Comparison of ENCODE assay signal across 2 cellular contexts in the genomic region with DNA sequence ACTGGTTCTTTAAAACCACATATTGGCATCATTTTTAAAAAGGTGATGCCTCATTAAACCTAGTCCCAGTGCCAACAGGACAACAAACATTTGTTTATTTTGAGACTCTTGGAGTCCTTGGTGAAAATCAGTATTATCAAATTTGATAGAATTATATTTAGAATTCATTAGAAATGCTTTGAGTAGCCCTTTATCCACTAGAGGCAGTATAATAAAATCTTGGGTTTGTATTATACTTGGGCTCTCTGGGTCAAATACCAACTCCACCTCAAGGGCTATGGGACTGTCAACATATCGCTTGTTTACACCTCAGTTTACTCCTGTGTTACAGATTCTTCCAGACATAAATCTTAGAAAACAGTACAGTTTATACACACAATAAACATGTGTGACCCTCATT.
TF ChIP-seq lines count a peak whose summit lies in the region.

No MANE protein-coding gene starts in this region.

TF ChIP-seq in SK-N-SH, 30 proteins besides CTCF, POLR2A, EP300 and RAD21 (continued from another document):
- TF ChIP-seq, protein P1, sequence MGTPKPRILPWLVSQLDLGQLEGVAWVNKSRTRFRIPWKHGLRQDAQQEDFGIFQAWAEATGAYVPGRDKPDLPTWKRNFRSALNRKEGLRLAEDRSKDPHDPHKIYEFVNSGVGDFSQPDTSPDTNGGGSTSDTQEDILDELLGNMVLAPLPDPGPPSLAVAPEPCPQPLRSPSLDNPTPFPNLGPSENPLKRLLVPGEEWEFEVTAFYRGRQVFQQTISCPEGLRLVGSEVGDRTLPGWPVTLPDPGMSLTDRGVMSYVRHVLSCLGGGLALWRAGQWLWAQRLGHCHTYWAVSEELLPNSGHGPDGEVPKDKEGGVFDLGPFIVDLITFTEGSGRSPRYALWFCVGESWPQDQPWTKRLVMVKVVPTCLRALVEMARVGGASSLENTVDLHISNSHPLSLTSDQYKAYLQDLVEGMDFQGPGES (IDR thresholded peaks at IDR 0.05; ENCODE audit: low read depth, low read length), result no peak
- TF ChIP-seq TCF12 (IDR thresholded peaks at IDR 0.05), result no peak
- TF ChIP-seq, protein P2, sequence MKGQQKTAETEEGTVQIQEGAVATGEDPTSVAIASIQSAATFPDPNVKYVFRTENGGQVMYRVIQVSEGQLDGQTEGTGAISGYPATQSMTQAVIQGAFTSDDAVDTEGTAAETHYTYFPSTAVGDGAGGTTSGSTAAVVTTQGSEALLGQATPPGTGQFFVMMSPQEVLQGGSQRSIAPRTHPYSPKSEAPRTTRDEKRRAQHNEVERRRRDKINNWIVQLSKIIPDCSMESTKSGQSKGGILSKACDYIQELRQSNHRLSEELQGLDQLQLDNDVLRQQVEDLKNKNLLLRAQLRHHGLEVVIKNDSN (IDR thresholded peaks at IDR 0.05; ENCODE audit: borderline replicate concordance, low read depth), result no peak
- TF ChIP-seq RCOR1 (IDR thresholded peaks at IDR 0.05; ENCODE audit: low read length), result no peak
- no peak for TF ChIP-seq YY1 (IDR thresholded peaks at IDR 0.05; ENCODE audit: low read depth)
- TF ChIP-seq TEAD4 (IDR thresholded peaks at IDR 0.05; ENCODE audit: borderline replicate concordance, insufficient read depth), result no peak
- no peak for TF ChIP-seq FOSL2 (IDR thresholded peaks at IDR 0.05; ENCODE audit: borderline replicate concordance, low read depth)
- TF ChIP-seq, protein P3, sequence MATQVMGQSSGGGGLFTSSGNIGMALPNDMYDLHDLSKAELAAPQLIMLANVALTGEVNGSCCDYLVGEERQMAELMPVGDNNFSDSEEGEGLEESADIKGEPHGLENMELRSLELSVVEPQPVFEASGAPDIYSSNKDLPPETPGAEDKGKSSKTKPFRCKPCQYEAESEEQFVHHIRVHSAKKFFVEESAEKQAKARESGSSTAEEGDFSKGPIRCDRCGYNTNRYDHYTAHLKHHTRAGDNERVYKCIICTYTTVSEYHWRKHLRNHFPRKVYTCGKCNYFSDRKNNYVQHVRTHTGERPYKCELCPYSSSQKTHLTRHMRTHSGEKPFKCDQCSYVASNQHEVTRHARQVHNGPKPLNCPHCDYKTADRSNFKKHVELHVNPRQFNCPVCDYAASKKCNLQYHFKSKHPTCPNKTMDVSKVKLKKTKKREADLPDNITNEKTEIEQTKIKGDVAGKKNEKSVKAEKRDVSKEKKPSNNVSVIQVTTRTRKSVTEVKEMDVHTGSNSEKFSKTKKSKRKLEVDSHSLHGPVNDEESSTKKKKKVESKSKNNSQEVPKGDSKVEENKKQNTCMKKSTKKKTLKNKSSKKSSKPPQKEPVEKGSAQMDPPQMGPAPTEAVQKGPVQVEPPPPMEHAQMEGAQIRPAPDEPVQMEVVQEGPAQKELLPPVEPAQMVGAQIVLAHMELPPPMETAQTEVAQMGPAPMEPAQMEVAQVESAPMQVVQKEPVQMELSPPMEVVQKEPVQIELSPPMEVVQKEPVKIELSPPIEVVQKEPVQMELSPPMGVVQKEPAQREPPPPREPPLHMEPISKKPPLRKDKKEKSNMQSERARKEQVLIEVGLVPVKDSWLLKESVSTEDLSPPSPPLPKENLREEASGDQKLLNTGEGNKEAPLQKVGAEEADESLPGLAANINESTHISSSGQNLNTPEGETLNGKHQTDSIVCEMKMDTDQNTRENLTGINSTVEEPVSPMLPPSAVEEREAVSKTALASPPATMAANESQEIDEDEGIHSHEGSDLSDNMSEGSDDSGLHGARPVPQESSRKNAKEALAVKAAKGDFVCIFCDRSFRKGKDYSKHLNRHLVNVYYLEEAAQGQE (IDR thresholded peaks at IDR 0.05; ENCODE audit: low read depth, low read length), result no peak
- TF ChIP-seq EZH2phosphoT487 (IDR thresholded peaks at IDR 0.05; ENCODE audit: borderline replicate concordance, low read depth), result no peak
- TF ChIP-seq NFIC (IDR thresholded peaks at IDR 0.05; ENCODE audit: borderline replicate concordance), result no peak
TF ChIP-seq in SK-N-SH: peak in this region for 0.

TF ChIP-seq in liver, 16 proteins besides CTCF, POLR2A, EP300 and RAD21:
- TF ChIP-seq, protein P3 (IDR thresholded peaks at IDR 0.05), result no peak
- TF ChIP-seq FOXA2 (IDR thresholded peaks at IDR 0.05), result no peak
- TF ChIP-seq ATF3 (IDR thresholded peaks at IDR 0.05), result no peak
- TF ChIP-seq JUND (IDR thresholded peaks at IDR 0.05), result no peak
- no peak for TF ChIP-seq HNF4G (IDR thresholded peaks at IDR 0.05)
- TF ChIP-seq YY1 (IDR thresholded peaks at IDR 0.05), result no peak
- no peak for TF ChIP-seq HNF4A (conservative IDR thresholded peaks at IDR 0.05)
- no peak for TF ChIP-seq NR2F2 (IDR thresholded peaks at IDR 0.05)
- TF ChIP-seq TAF1 (conservative IDR thresholded peaks at IDR 0.05), result no peak
- no peak for TF ChIP-seq EGR1 (IDR thresholded peaks at IDR 0.05; ENCODE audit: low read depth in 2 of 2)
- TF ChIP-seq, protein P4, sequence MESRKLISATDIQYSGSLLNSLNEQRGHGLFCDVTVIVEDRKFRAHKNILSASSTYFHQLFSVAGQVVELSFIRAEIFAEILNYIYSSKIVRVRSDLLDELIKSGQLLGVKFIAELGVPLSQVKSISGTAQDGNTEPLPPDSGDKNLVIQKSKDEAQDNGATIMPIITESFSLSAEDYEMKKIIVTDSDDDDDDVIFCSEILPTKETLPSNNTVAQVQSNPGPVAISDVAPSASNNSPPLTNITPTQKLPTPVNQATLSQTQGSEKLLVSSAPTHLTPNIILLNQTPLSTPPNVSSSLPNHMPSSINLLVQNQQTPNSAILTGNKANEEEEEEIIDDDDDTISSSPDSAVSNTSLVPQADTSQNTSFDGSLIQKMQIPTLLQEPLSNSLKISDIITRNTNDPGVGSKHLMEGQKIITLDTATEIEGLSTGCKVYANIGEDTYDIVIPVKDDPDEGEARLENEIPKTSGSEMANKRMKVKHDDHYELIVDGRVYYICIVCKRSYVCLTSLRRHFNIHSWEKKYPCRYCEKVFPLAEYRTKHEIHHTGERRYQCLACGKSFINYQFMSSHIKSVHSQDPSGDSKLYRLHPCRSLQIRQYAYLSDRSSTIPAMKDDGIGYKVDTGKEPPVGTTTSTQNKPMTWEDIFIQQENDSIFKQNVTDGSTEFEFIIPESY (IDR thresholded peaks at IDR 0.05), result no peak
- TF ChIP-seq SP1 (IDR thresholded peaks at IDR 0.05), result no peak
- no peak for TF ChIP-seq GABPA (IDR thresholded peaks at IDR 0.05 in 1 of 2, conservative IDR thresholded peaks at IDR 0.05 in 1 of 2)
- TF ChIP-seq FOXA1 (IDR thresholded peaks at IDR 0.05), result no peak
- no peak for TF ChIP-seq RXRA (IDR thresholded peaks at IDR 0.05)
- TF ChIP-seq, protein P5, sequence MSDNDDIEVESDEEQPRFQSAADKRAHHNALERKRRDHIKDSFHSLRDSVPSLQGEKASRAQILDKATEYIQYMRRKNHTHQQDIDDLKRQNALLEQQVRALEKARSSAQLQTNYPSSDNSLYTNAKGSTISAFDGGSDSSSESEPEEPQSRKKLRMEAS (IDR thresholded peaks at IDR 0.05), result no peak
TF ChIP-seq in liver: peak in this region for 0.
